In the genomic region with DNA sequence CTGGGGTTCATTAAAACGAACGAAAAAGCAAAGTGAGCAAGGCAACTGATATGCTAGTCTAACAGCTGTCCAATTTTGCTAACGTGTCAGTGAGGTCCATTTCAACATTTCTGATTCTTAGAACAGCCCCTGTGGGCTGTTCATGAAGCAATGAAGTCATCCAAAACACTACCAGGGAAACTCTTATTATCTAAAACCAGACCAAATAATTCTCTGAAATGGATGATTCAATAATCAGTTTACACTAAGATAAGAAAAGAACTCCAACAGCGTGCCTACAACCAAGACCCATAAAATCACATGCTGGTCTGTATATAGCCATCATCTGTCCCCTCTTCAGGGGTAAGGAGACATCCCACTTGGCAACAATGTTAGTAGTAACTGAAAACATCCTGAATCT, we compare ENCODE assay signal across 21 cellular contexts.
DNase-seq lines count a peak whose midpoint lies in the region; FAIRE-seq and TF ChIP-seq lines count a peak whose summit lies in the region.
"Had no signal": no experiment of that assay in that cellular context is flagged by ENCODE, and none has a peak within 500 bp of the region (broad histone marks: within the 10 kb centered on the region; RNA-seq: fewer than 3 reads in every experiment).

No MANE protein-coding gene starts in this region.

- H3K9ac ChIP-seq in kidney (ENCODE audit: low read length in 2 of 2), result no peak overlapping the region
- H3K9ac ChIP-seq: BLaER1 had no signal

- H3K9me3 ChIP-seq in hepatocyte (ENCODE audit: low read depth) (no peaks in the 10 kb centered on the region), Caco-2 (no peaks in the 10 kb centered on the region), kidney (ENCODE audit: control insufficient read depth in 1 of 2, low read length in 2 of 2) (no peaks in the 10 kb centered on the region)
- H3K9me3 ChIP-seq: BLaER1, MG63, pancreas, thyroid gland had no signal

- no peak overlapping the region for H2AFZ ChIP-seq in hepatocyte

- H3K4me1 Mint-ChIP-seq in activated T-helper 2 cell treated with anti-CD3 and anti-CD28 coated beads, Interferon-gamma antibody, Interleukin-2, Interleukin-4, amounts not matched to agents 10 μg/mL and 5 μg/mL and 100 μg/mL, durations not matched to agents 14 hours and 24 hours and 36 hours (ENCODE audit: low read depth), result peaks cover 31% of the 10 kb centered on the region
- peaks cover 35% of the 10 kb centered on the region for H3K4me1 Mint-ChIP-seq in stimulated activated naive CD8-positive, alpha-beta T cell treated with anti-CD3 and anti-CD28 coated beads, Interleukin-15, Interleukin-2, amounts not matched to agents 100 ng/mL and 50 ng/mL, for 24 hours (ENCODE audit: low read depth)
- H3K4me1 Mint-ChIP-seq in Caco-2 (ENCODE audit: low read depth, unreplicated experiment), result peaks cover 9% of the 10 kb centered on the region

- H3K4me3 Mint-ChIP-seq in activated T-helper 2 cell treated with anti-CD3 and anti-CD28 coated beads, Interferon-gamma antibody, Interleukin-2, Interleukin-4, amounts not matched to agents 10 μg/mL and 5 μg/mL and 100 μg/mL, durations not matched to agents 14 hours and 24 hours and 36 hours (ENCODE audit: low read depth), result no peak overlapping the region
- no peak overlapping the region for H3K4me3 Mint-ChIP-seq in stimulated activated naive CD8-positive, alpha-beta T cell treated with anti-CD3 and anti-CD28 coated beads, Interleukin-15, Interleukin-2, amounts not matched to agents 100 ng/mL and 50 ng/mL, for 24 hours
- no peak overlapping the region for H3K4me3 Mint-ChIP-seq in Caco-2 (ENCODE audit: unreplicated experiment)
- H3K4me3 Mint-ChIP-seq: activated naive CD4-positive, alpha-beta T cell treated with anti-CD3 and anti-CD28 coated beads, Interleukin-2, amount 50 U/mL, for 24 hours; WTC11 had no signal

- H3K9me2 ChIP-seq in hepatocyte (replicated peaks; ENCODE audit: insufficient read depth), result no peaks in the 10 kb centered on the region

- DNase-seq in activated T-helper 2 cell treated with anti-CD3 and anti-CD28 coated beads, Interferon-gamma antibody, Interleukin-2, Interleukin-4, amounts not matched to agents 10 μg/mL and 5 μg/mL and 100 μg/mL, durations not matched to agents 14 hours and 24 hours and 36 hours (ENCODE audit: low spot score), result no peak
- DNase-seq in choroid plexus epithelial cell (ENCODE audit: low read depth), result peak; percentile 53
- no peak for DNase-seq in hepatocyte (ENCODE audit: low spot score)
- no peak for DNase-seq in stimulated activated naive CD4-positive, alpha-beta T cell treated with Interleukin-2 at 50 U/mL for 16 hours (lab: John Stamatoyannopoulos, UW)
- no peak for DNase-seq in NCI-H146 (lab: John Stamatoyannopoulos, UW)
- no peak for DNase-seq in Caco-2
- no peak for DNase-seq in kidney
- DNase-seq: effector CD4-positive, alpha-beta T cell; MG63; NCI-H187; NCI-H446; pancreas; stimulated activated CD4-positive, alpha-beta T cell treated with anti-CD3 and anti-CD28 coated beads, Interleukin-4, amount 100 ng/mL, for 1 hour; T-helper 2 cell; thyroid gland had no signal

- CTCF ChIA-PET in Caco-2 (lab: Charles Lee), result no interaction called here

- H3K4me3 ChIP-seq in choroid plexus epithelial cell (ENCODE audit: low read depth, low read length), result no peak overlapping the region
- H3K4me3 ChIP-seq in hepatocyte, result no peak overlapping the region
- H3K4me3 ChIP-seq in Caco-2 (ENCODE audit: low read depth, low read length), result no peak overlapping the region
- H3K4me3 ChIP-seq in kidney (ENCODE audit: low read length in 2 of 2), result no peak overlapping the region
- H3K4me3 ChIP-seq: BLaER1, GM12878, MG63, pancreas, thyroid gland had no signal

- no peak overlapping the region for H3K4me2 ChIP-seq in hepatocyte
- H3K4me2 ChIP-seq: BLaER1 had no signal

- H3K27ac ChIP-seq in hepatocyte (peak overlapping the region; percentile 58), kidney (ENCODE audit: low read depth in 2 of 2, low read length in 2 of 2) (no peak overlapping the region)
- H3K27ac ChIP-seq: BLaER1, pancreas, thyroid gland had no signal

- H3K79me2 ChIP-seq in hepatocyte, result peaks cover 13% of the 10 kb centered on the region

- no TSS peak for BruUV-seq in Caco-2 (replicated peaks; lab: Mats Ljungman, UMichigan)

- H3K9me3 Mint-ChIP-seq in activated T-helper 2 cell treated with anti-CD3 and anti-CD28 coated beads, Interferon-gamma antibody, Interleukin-2, Interleukin-4, amounts not matched to agents 10 μg/mL and 5 μg/mL and 100 μg/mL, durations not matched to agents 14 hours and 24 hours and 36 hours, result no peaks in the 10 kb centered on the region
- no peaks in the 10 kb centered on the region for H3K9me3 Mint-ChIP-seq in stimulated activated naive CD8-positive, alpha-beta T cell treated with anti-CD3 and anti-CD28 coated beads, Interleukin-15, Interleukin-2, amounts not matched to agents 100 ng/mL and 50 ng/mL, for 24 hours
- no peaks in the 10 kb centered on the region for H3K9me3 Mint-ChIP-seq in Caco-2 (ENCODE audit: unreplicated experiment)
- H3K9me3 Mint-ChIP-seq: activated naive CD4-positive, alpha-beta T cell treated with anti-CD3 and anti-CD28 coated beads, Interleukin-2, amount 50 U/mL, for 24 hours; WTC11 had no signal

- intact Hi-C loops in activated T-helper 2 cell treated with anti-CD3 and anti-CD28 coated beads, Interferon-gamma antibody, Interleukin-2, Interleukin-4, amounts not matched to agents 10 μg/mL and 5 μg/mL and 100 μg/mL, durations not matched to agents 14 hours and 24 hours and 36 hours (cut with micrococcal nuclease), result loop anchor here (1.0 to 2.0 kb wide), 2 partner anchors 9 to 42 kb away; no protein-coding TSS in a partner anchor
- intact Hi-C loops in Caco-2 (cut with micrococcal nuclease; ENCODE audit: unreplicated experiment) (no loop called here), kidney (cut with DNase I) (no loop called here)

- POLR2A ChIA-PET in Caco-2 (lab: Charles Lee), result no interaction called here

- H3K27me3 Mint-ChIP-seq in activated T-helper 2 cell treated with anti-CD3 and anti-CD28 coated beads, Interferon-gamma antibody, Interleukin-2, Interleukin-4, amounts not matched to agents 10 μg/mL and 5 μg/mL and 100 μg/mL, durations not matched to agents 14 hours and 24 hours and 36 hours (ENCODE audit: low read depth), result no peaks in the 10 kb centered on the region
- no peaks in the 10 kb centered on the region for H3K27me3 Mint-ChIP-seq in stimulated activated naive CD8-positive, alpha-beta T cell treated with anti-CD3 and anti-CD28 coated beads, Interleukin-15, Interleukin-2, amounts not matched to agents 100 ng/mL and 50 ng/mL, for 24 hours
- no peaks in the 10 kb centered on the region for H3K27me3 Mint-ChIP-seq in Caco-2 (ENCODE audit: insufficient read depth, unreplicated experiment)
- H3K27me3 Mint-ChIP-seq: activated naive CD4-positive, alpha-beta T cell treated with anti-CD3 and anti-CD28 coated beads, Interleukin-2, amount 50 U/mL, for 24 hours had no signal

- H4K20me1 ChIP-seq in hepatocyte (ENCODE audit: insufficient read depth, poor library complexity, severe bottlenecking), result no peaks in the 10 kb centered on the region
- H4K20me1 ChIP-seq: BLaER1 had no signal

- no peaks in the 10 kb centered on the region for H3K36me3 ChIP-seq in hepatocyte (replicated peaks; ENCODE audit: insufficient read depth, low read depth)
- H3K36me3 ChIP-seq in Caco-2 (ENCODE audit: control insufficient read depth, insufficient read depth, low read length), result no peaks in the 10 kb centered on the region
- peaks cover 0 to 7% of the 10 kb centered on the region in 2 donors for H3K36me3 ChIP-seq in kidney (ENCODE audit: control insufficient read depth in 1 of 2, insufficient read depth in 2 of 2, low read length in 2 of 2)
- H3K36me3 ChIP-seq: MG63, pancreas, thyroid gland had no signal

- WGBS in hepatocyte (ENCODE audit: low lambda C conversion rate, missing lambda C conversion rate), result 51% methylated on average over 4 of the region's 4 CpGs

- TF ChIP-seq CTCF in choroid plexus epithelial cell (conservative IDR thresholded peaks at IDR 0.05; ENCODE audit: low read depth, low read length) (no peak), hepatocyte (IDR thresholded peaks at IDR 0.05; ENCODE audit: poor library complexity) (no peak), Caco-2 (IDR thresholded peaks at IDR 0.05; ENCODE audit: insufficient read depth in 1 of 2, low read depth in 1 of 2, low read length in 1 of 2, severe bottlenecking in 1 of 2, unreplicated experiment in 1 of 2) (no peak), kidney (IDR thresholded peaks at IDR 0.05; ENCODE audit: borderline replicate concordance, extremely low read depth, insufficient read depth) (no peak)

- no peaks in the 10 kb centered on the region for H3K27me3 ChIP-seq in hepatocyte
- H3K27me3 ChIP-seq in Caco-2 (replicated peaks; ENCODE audit: control insufficient read depth, insufficient read depth, low read length), result no peaks in the 10 kb centered on the region
- H3K27me3 ChIP-seq: BLaER1, MG63, pancreas, thyroid gland had no signal

- peaks cover 7% of the 10 kb centered on the region for H3K4me1 ChIP-seq in hepatocyte (ENCODE audit: insufficient read depth)
- H3K4me1 ChIP-seq in Caco-2, result no peaks in the 10 kb centered on the region
- H3K4me1 ChIP-seq in kidney (ENCODE audit: control insufficient read depth in 1 of 2, insufficient read depth in 1 of 2, low read depth in 1 of 2, low read length in 2 of 2), result no peaks in the 10 kb centered on the region

- H3K27ac Mint-ChIP-seq in activated T-helper 2 cell treated with anti-CD3 and anti-CD28 coated beads, Interferon-gamma antibody, Interleukin-2, Interleukin-4, amounts not matched to agents 10 μg/mL and 5 μg/mL and 100 μg/mL, durations not matched to agents 14 hours and 24 hours and 36 hours, result peak overlapping the region; percentile 52
- H3K27ac Mint-ChIP-seq in stimulated activated naive CD8-positive, alpha-beta T cell treated with anti-CD3 and anti-CD28 coated beads, Interleukin-15, Interleukin-2, amounts not matched to agents 100 ng/mL and 50 ng/mL, for 24 hours, result peak overlapping the region; percentile 82
- H3K27ac Mint-ChIP-seq in Caco-2 (ENCODE audit: unreplicated experiment), result no peak overlapping the region
- H3K27ac Mint-ChIP-seq: activated naive CD4-positive, alpha-beta T cell treated with anti-CD3 and anti-CD28 coated beads, Interleukin-2, amount 50 U/mL, for 24 hours; WTC11 had no signal

- FAIRE-seq in kidney (lab: Jason Lieb, UNC), result no peak
- FAIRE-seq: G401.6, GM12878, pancreas had no signal

- H3K36me3 Mint-ChIP-seq in activated T-helper 2 cell treated with anti-CD3 and anti-CD28 coated beads, Interferon-gamma antibody, Interleukin-2, Interleukin-4, amounts not matched to agents 10 μg/mL and 5 μg/mL and 100 μg/mL, durations not matched to agents 14 hours and 24 hours and 36 hours (ENCODE audit: low read depth), result peaks cover 22% of the 10 kb centered on the region
- H3K36me3 Mint-ChIP-seq in stimulated activated naive CD8-positive, alpha-beta T cell treated with anti-CD3 and anti-CD28 coated beads, Interleukin-15, Interleukin-2, amounts not matched to agents 100 ng/mL and 50 ng/mL, for 24 hours (ENCODE audit: low read depth), result peaks cover 4% of the 10 kb centered on the region
- no peaks in the 10 kb centered on the region for H3K36me3 Mint-ChIP-seq in Caco-2 (ENCODE audit: insufficient read depth, unreplicated experiment)
- H3K36me3 Mint-ChIP-seq: WTC11 had no signal
